In the genomic region with DNA sequence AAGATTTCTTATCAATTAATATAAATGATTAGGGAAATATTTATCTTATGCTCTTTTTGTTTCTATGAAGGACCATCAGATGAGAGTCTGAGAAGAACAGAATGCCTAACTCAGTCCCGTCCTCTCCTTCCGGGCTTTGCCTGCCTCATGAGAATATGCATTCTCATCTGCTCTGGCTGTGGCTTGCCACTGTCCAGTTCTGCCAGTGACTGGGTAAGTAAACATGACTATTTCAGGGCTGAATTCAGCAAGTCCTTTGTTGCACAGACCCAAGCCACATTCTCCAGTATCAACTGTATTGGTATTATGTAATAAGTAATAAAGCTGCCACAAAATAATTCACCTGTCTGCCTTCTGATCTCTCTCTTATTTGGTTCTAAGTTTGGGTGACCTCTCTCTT, we compare ENCODE assay signal across 14 cellular contexts.
A peak's percentile ranks its signal among the peaks of the same experiment; 100 is the strongest.
DNase-seq lines count a peak whose midpoint lies in the region; ATAC-seq, FAIRE-seq and TF ChIP-seq lines count a peak whose summit lies in the region.
"Had no signal": no experiment of that assay in that cellular context is flagged by ENCODE, and none has a peak within 500 bp of the region (broad histone marks: within the 10 kb centered on the region; RNA-seq: fewer than 3 reads in every experiment).

No MANE protein-coding gene starts in this region.

- CTCF ChIA-PET in H1 (lab: Charles Lee; ENCODE audit: partially characterized antibody) = interaction anchor here (0.5 kb wide), 1 partner anchor 374 kb away, joined by 3 read pairs; no protein-coding TSS in a partner anchor

- FAIRE-seq in H1 (lab: Jason Lieb, UNC) = no peak

- H3K27me3 ChIP-seq in H1 (replicated peaks in 1 of 4; ENCODE audit: control insufficient read depth in 3 of 4, extremely low read depth in 1 of 4, insufficient read depth in 3 of 4, low read length in 3 of 4) = no peaks in the 10 kb centered on the region
- H3K27me3 ChIP-seq: left lung had no signal

- H3K36me3 ChIP-seq in H1 (ENCODE audit: control insufficient read depth in 2 of 4, insufficient read depth in 4 of 4, low read length in 3 of 4) = peaks cover 0 to 3% (median 0%) of the 10 kb centered on the region in 4 experiments; a peak in 2 of 8 replicates

- no peak overlapping the region for H3K4me2 ChIP-seq in H1 (ENCODE audit: insufficient read depth in 1 of 2, low read depth in 2 of 2, low read length in 2 of 2)

- no peak overlapping the region for H3K4me3 Mint-ChIP-seq in naive thymus-derived CD8-positive, alpha-beta T cell
- H3K4me3 Mint-ChIP-seq in activated T-cell treated with anti-CD3 and anti-CD28 coated beads, Interleukin-2, amount 50 U/mL, for 72 hours = no peak overlapping the region
- H3K4me3 Mint-ChIP-seq: activated naive CD8-positive, alpha-beta T cell treated with anti-CD3 and anti-CD28 coated beads for 36 hours; B cell; stimulated activated memory B cell treated with anti-CD40 and anti-IgM and Interleukin-4, amounts not matched to agents 10 μg/mL and 1 μg/mL and 100 μg/mL, for 72 hours had no signal

- no peak overlapping the region for H3K18ac ChIP-seq in H1 (ENCODE audit: extremely low read depth, low read length)

- H3K4ac ChIP-seq in H1 (replicated peaks; ENCODE audit: insufficient read length, low read depth, low read length) = no peak overlapping the region

- no peak overlapping the region for H3K9ac ChIP-seq in H1 (replicated peaks in 1 of 4; ENCODE audit: extremely low read depth in 1 of 4, low read depth in 3 of 4, low read length in 3 of 4)

- TF ChIP-seq POLR2A in H1 (IDR thresholded peaks at IDR 0.05; ENCODE audit: control extremely low read depth in 1 of 2, low read depth in 2 of 2, low read length in 2 of 2) = no peak

- no peak overlapping the region for H4K8ac ChIP-seq in H1 (ENCODE audit: extremely low read depth, insufficient read depth, low read length)

- no peak overlapping the region for H3K23ac ChIP-seq in H1 (ENCODE audit: insufficient read length)

- DNase-seq in AG20443 (ENCODE audit: low spot score) (peak; percentile 13), NCI-H1930 (lab: John Stamatoyannopoulos, UW) (peak; percentile 36 to 45), H1 (ENCODE audit: low read depth in 1 of 2, low spot score in 2 of 2) (no peak), midbrain (lab: John Stamatoyannopoulos, UW) (peak; percentile 74), SIG-M5 (lab: John Stamatoyannopoulos, UW) (no peak), NCI-H345 treated with DMSO at 0.1 percent for 48 hours (lab: John Stamatoyannopoulos, UW; ENCODE audit: unreplicated experiment) (no peak)
- no peak for DNase-seq in naive thymus-derived CD8-positive, alpha-beta T cell
- no peak for DNase-seq in activated T-cell treated with anti-CD3 and anti-CD28 coated beads, Interleukin-2, amount 50 U/mL, for 72 hours
- DNase-seq: activated naive CD8-positive, alpha-beta T cell treated with anti-CD3 and anti-CD28 coated beads for 36 hours; EL; left lung; NCI-H82 had no signal

- no peak overlapping the region for H3K27ac ChIP-seq in H1 (ENCODE audit: low read depth, low read length)
- H3K27ac ChIP-seq: left lung had no signal

- H2BK5ac ChIP-seq in H1 (ENCODE audit: low read depth, low read length) = no peak overlapping the region

- no peak overlapping the region for H4K5ac ChIP-seq in H1 (ENCODE audit: insufficient read length, low read depth, low read length)

- TF ChIP-seq CTCF in H1 (IDR thresholded peaks at IDR 0.05; ENCODE audit: control extremely low read depth in 1 of 3, insufficient read depth in 1 of 3, low read depth in 1 of 3, low read length in 3 of 3) = no peak

- no peak overlapping the region for H3K14ac ChIP-seq in H1 (ENCODE audit: insufficient read length)

- H3K79me1 ChIP-seq in H1 (ENCODE audit: low read depth, low read length) = 0 out of 2 replicates have a peak, but pooled peaks cover 2% of the 10 kb centered on the region

- no peaks in the 10 kb centered on the region for H4K20me1 ChIP-seq in H1 (replicated peaks in 1 of 2; ENCODE audit: control insufficient read depth in 1 of 2, insufficient read depth in 2 of 2, low read length in 2 of 2)

- TF ChIP-seq EP300 in H1 (IDR thresholded peaks at IDR 0.05; ENCODE audit: borderline replicate concordance in 1 of 2, low read depth in 2 of 2, low read length in 2 of 2) = no peak

- H4K91ac ChIP-seq in H1 (replicated peaks; ENCODE audit: insufficient read length, low read length) = no peak overlapping the region

- H2BK12ac ChIP-seq in H1 (ENCODE audit: low read depth, low read length) = no peak overlapping the region

- 0 out of 2 replicates have a peak overlapping the region, but pooled peaks have one; percentile 50 for H2BK20ac ChIP-seq in H1 (ENCODE audit: low read length)

- no peak overlapping the region for H2BK15ac ChIP-seq in H1 (ENCODE audit: low read length)

- TF ChIP-seq RAD21 in H1 (IDR thresholded peaks at IDR 0.05 in 1 of 2, conservative IDR thresholded peaks at IDR 0.05 in 1 of 2; ENCODE audit: low read depth in 2 of 2, low read length in 2 of 2) = no peak

- POLR2A ChIA-PET in H1 (lab: Charles Lee; ENCODE audit: partially characterized antibody) = no interaction called here
- POLR2A ChIA-PET in naive thymus-derived CD8-positive, alpha-beta T cell (lab: Charles Lee) = no interaction called here

- H3K4me1 ChIP-seq in H1 (replicated peaks in 1 of 4; ENCODE audit: control insufficient read depth in 3 of 4, insufficient read depth in 4 of 4, low read length in 3 of 4) = peaks cover 0 to 3% (median 0%) of the 10 kb centered on the region in 4 experiments; a peak in 1 of 7 replicates
- H3K4me1 ChIP-seq: left lung had no signal

- H3K27ac Mint-ChIP-seq in naive thymus-derived CD8-positive, alpha-beta T cell = no peak overlapping the region
- H3K27ac Mint-ChIP-seq in activated T-cell treated with anti-CD3 and anti-CD28 coated beads, Interleukin-2, amount 50 U/mL, for 72 hours = no peak overlapping the region
- H3K27ac Mint-ChIP-seq: activated naive CD8-positive, alpha-beta T cell treated with anti-CD3 and anti-CD28 coated beads for 36 hours; B cell; stimulated activated memory B cell treated with anti-CD40 and anti-IgM and Interleukin-4, amounts not matched to agents 10 μg/mL and 1 μg/mL and 100 μg/mL, for 72 hours had no signal

- H3K4me3 ChIP-seq in H1 (ENCODE audit: extremely low read depth in 1 of 4, insufficient read depth in 2 of 4, low read depth in 3 of 4, low read length in 4 of 4) = no peak overlapping the region
- H3K4me3 ChIP-seq: left lung had no signal

- WGBS in H1 (ENCODE audit: extremely low coverage in 1 of 2, insufficient coverage in 1 of 2, insufficient read length in 1 of 2, insufficient replicate concordance in 2 of 2, low coverage in 1 of 2, low lambda C conversion rate in 2 of 2, missing lambda C conversion rate in 1 of 2), 2 experiments = 100% methylated on average over 2 of the region's 2 CpGs; no CpG with 5 or more reads in 1 of the 2 experiments

- H2BK120ac ChIP-seq in H1 (replicated peaks; ENCODE audit: low read depth, low read length) = no peak overlapping the region

- no peaks in the 10 kb centered on the region for H3K9me3 ChIP-seq in H1 (ENCODE audit: insufficient read depth in 2 of 2, low read depth in 1 of 2, low read length in 1 of 2)
- H3K9me3 ChIP-seq: left lung had no signal

- no peak overlapping the region for H3K56ac ChIP-seq in H1 (replicated peaks; ENCODE audit: insufficient read length, low read depth, low read length)

- H2AFZ ChIP-seq in H1 (ENCODE audit: low read length) = no peak overlapping the region

- H3K23me2 ChIP-seq in H1 (ENCODE audit: low read depth, low read length) = no peaks in the 10 kb centered on the region

- no peak overlapping the region for H2AK5ac ChIP-seq in H1 (ENCODE audit: low read depth, low read length)

- H3K79me2 ChIP-seq in H1 (ENCODE audit: control insufficient read depth in 1 of 2, insufficient read depth in 2 of 2, low read length in 2 of 2) = peaks cover 0 to 10% of the 10 kb centered on the region in 2 experiments; a peak in 2 of 4 replicates

- H3K4me1 Mint-ChIP-seq in naive thymus-derived CD8-positive, alpha-beta T cell = no peaks in the 10 kb centered on the region
- no peaks in the 10 kb centered on the region for H3K4me1 Mint-ChIP-seq in activated T-cell treated with anti-CD3 and anti-CD28 coated beads, Interleukin-2, amount 50 U/mL, for 72 hours (ENCODE audit: low read depth)
- H3K4me1 Mint-ChIP-seq: activated naive CD8-positive, alpha-beta T cell treated with anti-CD3 and anti-CD28 coated beads for 36 hours; B cell; stimulated activated memory B cell treated with anti-CD40 and anti-IgM and Interleukin-4, amounts not matched to agents 10 μg/mL and 1 μg/mL and 100 μg/mL, for 72 hours had no signal

- ATAC-seq in naive thymus-derived CD8-positive, alpha-beta T cell = no peak
- ATAC-seq in activated T-cell treated with anti-CD3 and anti-CD28 coated beads, Interleukin-2, amount 50 U/mL, for 72 hours (replicated peaks in 1 of 2) = no peak
- ATAC-seq: left lung; stimulated activated memory B cell treated with anti-CD40 and anti-IgM and Interleukin-4, amounts not matched to agents 10 μg/mL and 1 μg/mL and 100 μg/mL, for 72 hours had no signal

- no peaks in the 10 kb centered on the region for H3K9me3 Mint-ChIP-seq in naive thymus-derived CD8-positive, alpha-beta T cell
- no peaks in the 10 kb centered on the region for H3K9me3 Mint-ChIP-seq in activated T-cell treated with anti-CD3 and anti-CD28 coated beads, Interleukin-2, amount 50 U/mL, for 72 hours
- H3K9me3 Mint-ChIP-seq: activated naive CD8-positive, alpha-beta T cell treated with anti-CD3 and anti-CD28 coated beads for 36 hours had no signal

- peaks cover 0 to 16% (median 5%) of the 10 kb centered on the region in 5 donors for H3K27me3 Mint-ChIP-seq in naive thymus-derived CD8-positive, alpha-beta T cell
- H3K27me3 Mint-ChIP-seq in activated T-cell treated with anti-CD3 and anti-CD28 coated beads, Interleukin-2, amount 50 U/mL, for 72 hours (ENCODE audit: low read depth) = no peaks in the 10 kb centered on the region
- H3K27me3 Mint-ChIP-seq: activated naive CD8-positive, alpha-beta T cell treated with anti-CD3 and anti-CD28 coated beads for 36 hours; stimulated activated memory B cell treated with anti-CD40 and anti-IgM and Interleukin-4, amounts not matched to agents 10 μg/mL and 1 μg/mL and 100 μg/mL, for 72 hours had no signal

- H3K36me3 Mint-ChIP-seq in naive thymus-derived CD8-positive, alpha-beta T cell = no peaks in the 10 kb centered on the region
- H3K36me3 Mint-ChIP-seq in activated T-cell treated with anti-CD3 and anti-CD28 coated beads, Interleukin-2, amount 50 U/mL, for 72 hours (ENCODE audit: insufficient read depth in 2 of 2) = no peaks in the 10 kb centered on the region
- H3K36me3 Mint-ChIP-seq: activated naive CD8-positive, alpha-beta T cell treated with anti-CD3 and anti-CD28 coated beads for 36 hours; stimulated activated memory B cell treated with anti-CD40 and anti-IgM and Interleukin-4, amounts not matched to agents 10 μg/mL and 1 μg/mL and 100 μg/mL, for 72 hours had no signal

TF ChIP-seq in H1, 55 proteins besides CTCF, POLR2A, EP300 and RAD21 (continues in another document):
- TF ChIP-seq CBX5 (IDR thresholded peaks at IDR 0.05; ENCODE audit: low read depth, low read length) = no peak
- TF ChIP-seq CREB1 (IDR thresholded peaks at IDR 0.05) = no peak
- no peak for TF ChIP-seq SRF (IDR thresholded peaks at IDR 0.05; ENCODE audit: low read depth, low read length)
- TF ChIP-seq TEAD4 (IDR thresholded peaks at IDR 0.05; ENCODE audit: low read depth, low read length) = no peak

Comparison
In these comparisons a context has a peak if more than half of its experiments do, and no peak if none do; other contexts are left out.
1. DNase-seq: peak in AG20443 (single experiment), NCI-H1930 (2 of 2) and midbrain (single experiment); none in H1 (0 of 2), SIG-M5 (single experiment), naive thymus-derived CD8-positive, alpha-beta T cell (0 of 10), activated T-cell treated with anti-CD3 and anti-CD28 coated beads, Interleukin-2, amount 50 U/mL, for 72 hours (0 of 2) and NCI-H345 treated with DMSO at 0.1 percent for 48 hours (single experiment).